ENCODE assay signal across 8 cellular contexts in the genomic region with DNA sequence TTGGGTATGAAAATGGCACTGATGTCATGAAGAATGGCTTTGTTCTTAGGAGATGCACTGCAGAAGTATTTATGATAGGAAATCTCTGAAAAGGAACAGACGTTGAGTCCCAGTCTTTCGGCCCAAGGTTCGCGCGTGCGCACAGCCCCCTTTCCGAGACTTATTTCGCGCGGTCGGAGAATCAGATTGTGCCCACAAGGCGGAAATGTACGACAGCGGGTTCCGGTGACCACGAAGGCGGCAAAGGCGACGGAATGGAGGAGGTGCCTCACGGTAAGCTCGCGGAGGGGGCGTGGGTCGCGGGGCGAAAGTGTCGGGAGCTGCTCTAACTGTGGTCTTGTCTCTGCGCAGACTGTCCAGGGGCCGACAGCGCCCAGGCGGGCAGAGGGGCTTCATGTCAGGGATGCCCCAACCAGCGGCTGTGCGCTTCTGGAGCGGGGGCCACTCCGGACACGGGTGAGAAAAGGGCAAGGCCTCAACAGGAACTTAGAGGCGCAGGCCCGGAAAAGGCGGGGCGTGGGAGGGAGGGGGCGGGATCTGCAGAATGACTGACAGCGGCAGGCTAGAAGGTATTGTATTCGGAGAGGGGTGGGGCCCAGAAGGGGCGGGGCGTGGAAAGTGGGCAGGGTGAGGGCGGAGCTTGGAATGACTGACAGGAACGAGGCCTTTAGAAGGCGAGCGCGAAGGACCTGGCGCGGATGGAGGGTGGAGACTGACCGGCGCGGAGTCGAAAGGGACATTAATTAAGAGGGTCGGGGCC. TPM values are rescaled to one million over a fixed set of nuclear protein-coding genes. Genes with fewer than 3 reads are reported as not detected.
DNase-seq lines count a peak whose midpoint lies in the region; ATAC-seq and TF ChIP-seq lines count a peak whose summit lies in the region.

A gene (plus strand): TSS at position 233 of the 760 bp plus-strand sequence. CDS start 22 bp downstream, at position 255.

- H2AK5ac ChIP-seq in trophoblast cell (ENCODE audit: low read length): no peak within 1 kb of the TSS

- no peak for TF ChIP-seq CTCF in GM12864 (IDR thresholded peaks at IDR 0.05; ENCODE audit: low read depth, low read length, missing control alignments)
- no peak for TF ChIP-seq CTCF in cardiac muscle cell (IDR thresholded peaks at IDR 0.05; ENCODE audit: low read depth, low read length)
- TF ChIP-seq CTCF in transverse colon (IDR thresholded peaks at IDR 0.05): peak in 2 of 5 experiments; percentile 40 to 48

- H3K27me3 ChIP-seq in adipocyte (replicated peaks; ENCODE audit: control insufficient read depth, insufficient read depth, low read length) (no peaks in the 10 kb centered on the region), cardiac muscle cell (no peaks in the 10 kb centered on the region), trophoblast cell (ENCODE audit: insufficient read depth, low read length) (no peaks in the 10 kb centered on the region), transverse colon (no peaks in the 10 kb centered on the region)

- TF ChIP-seq POLR2A in transverse colon (IDR thresholded peaks at IDR 0.05): peak; percentile 83

- H3K4me1 ChIP-seq in adipocyte (ENCODE audit: control insufficient read depth, insufficient read depth, low read length) (peaks cover 14% of the 10 kb centered on the region), cardiac muscle cell (ENCODE audit: low read depth) (peaks cover 18% of the 10 kb centered on the region), trophoblast cell (ENCODE audit: control insufficient read depth in 1 of 2, insufficient read depth in 2 of 2, low read length in 2 of 2) (peaks cover 2 to 6% of the 10 kb centered on the region in 2 experiments), transverse colon (peaks cover 5 to 24% (median 16%) of the 10 kb centered on the region in 4 donors)

- intact Hi-C loops in transverse colon (cut with DNase I; ENCODE audit: low total_unique reads): loop anchor here (10.0 kb wide), 1 partner anchor 171 kb away; no protein-coding TSS in a partner anchor

- peak; percentile 87 for ATAC-seq in HG02759 (IDR thresholded peaks at IDR 0.05; ENCODE audit: unreplicated experiment)

- no peaks in the 10 kb centered on the region for H3K9me3 ChIP-seq in adipocyte (ENCODE audit: control insufficient read depth, low read length)
- no peaks in the 10 kb centered on the region for H3K9me3 ChIP-seq in cardiac muscle cell (ENCODE audit: low read depth)
- H3K9me3 ChIP-seq in trophoblast cell (ENCODE audit: insufficient read depth, low read depth, low read length): peaks cover 2% of the 10 kb centered on the region
- H3K9me3 ChIP-seq in transverse colon: no peaks in the 10 kb centered on the region

- peak within 1 kb of the TSS; percentile 77 for H3K4me2 ChIP-seq in trophoblast cell (ENCODE audit: low read length)

- peak within 1 kb of the TSS; percentile 98 for H4K12ac ChIP-seq in trophoblast cell (ENCODE audit: low read depth, low read length)

- H3K4ac ChIP-seq in trophoblast cell (ENCODE audit: low read depth, low read length): peak within 1 kb of the TSS; percentile 97

- peak within 1 kb of the TSS; percentile 98 for H2BK5ac ChIP-seq in trophoblast cell (ENCODE audit: low read depth, low read length, poor library complexity)

- H4K91ac ChIP-seq in trophoblast cell (ENCODE audit: low read depth, low read length): peak within 1 kb of the TSS; percentile 98

- DNase-seq in GM12864 (ENCODE audit: low read depth): peak; percentile 93
- DNase-seq in NCI-H1417 treated with DMSO at 0.1 percent for 48 hours (lab: John Stamatoyannopoulos, UW): peak; percentile 88
- DNase-seq in SW480 (ENCODE audit: low spot score): peak; percentile 94
- DNase-seq in adipocyte (ENCODE audit: low read depth): peak; percentile 99
- DNase-seq in cardiac muscle cell (ENCODE audit: low read depth in 1 of 2, low spot score in 1 of 2): peak; percentile 98 to 99
- DNase-seq in trophoblast cell: peak; percentile 98 to 99
- peak; percentile 100 for DNase-seq in transverse colon

- peak within 1 kb of the TSS; percentile 96 for H2BK120ac ChIP-seq in trophoblast cell (ENCODE audit: insufficient read depth, low read length, poor library complexity)

- peaks cover 8% of the 10 kb centered on the region for H3K79me1 ChIP-seq in trophoblast cell (ENCODE audit: low read length)

- peaks cover 4% of the 10 kb centered on the region for H3K79me2 ChIP-seq in trophoblast cell (ENCODE audit: control insufficient read depth, insufficient read depth, low read length, poor library complexity)

- no peak within 1 kb of the TSS for H3K23ac ChIP-seq in trophoblast cell (ENCODE audit: low read length)

- no CpG with 5 or more reads among the region's 57 CpGs for WGBS in trophoblast cell (ENCODE audit: extremely low coverage, insufficient coverage, insufficient read length)
- WGBS in transverse colon (ENCODE audit: low coverage in 1 of 2), 2 donors: 0% methylated on average over 57 of the region's 57 CpGs; no CpG with 5 or more reads in 1 of the 2 donors

- peak within 1 kb of the TSS; percentile 100 for H4K8ac ChIP-seq in trophoblast cell (ENCODE audit: low read depth, low read length)

- peak within 1 kb of the TSS; percentile 5 for H2BK12ac ChIP-seq in trophoblast cell (ENCODE audit: low read length)

- in situ Hi-C loops in transverse colon (cut with MboI; ENCODE audit: low pct_ligation_motif_present in 1 of 4, low pct_unique_long_range_greater_than_20kb in 1 of 4, low sequenced_read_pairs in 3 of 4): loop anchor here in 3 of 4 donors (10.0 to 25.0 kb wide), 4 partner anchors 181 to 1606 kb away; no protein-coding TSS in a partner anchor

- H3K9ac ChIP-seq in adipocyte (ENCODE audit: low read length) (peak within 1 kb of the TSS; percentile 95), trophoblast cell (ENCODE audit: low read length) (peak within 1 kb of the TSS; percentile 98)

- H3K27ac ChIP-seq in cardiac muscle cell (peak within 1 kb of the TSS; percentile 98), trophoblast cell (ENCODE audit: low read depth, low read length) (peak within 1 kb of the TSS; percentile 94), transverse colon (peak within 1 kb of the TSS; percentile 88 to 98 (median 92))

- no peaks in the 10 kb centered on the region for H3K36me3 ChIP-seq in adipocyte (ENCODE audit: control insufficient read depth, insufficient read depth, low read length, severe bottlenecking)
- peaks cover 3% of the 10 kb centered on the region for H3K36me3 ChIP-seq in cardiac muscle cell
- no peaks in the 10 kb centered on the region for H3K36me3 ChIP-seq in trophoblast cell (ENCODE audit: control insufficient read depth in 1 of 2, insufficient read depth in 2 of 2, low read length in 2 of 2)
- peaks cover 0 to 9% (median 4%) of the 10 kb centered on the region in 4 donors for H3K36me3 ChIP-seq in transverse colon

- peak within 1 kb of the TSS; percentile 99 for H2AFZ ChIP-seq in trophoblast cell (ENCODE audit: insufficient read depth, low read length, poor library complexity)

- peak within 1 kb of the TSS; percentile 99 for H3K18ac ChIP-seq in trophoblast cell (ENCODE audit: low read length)

- peak within 1 kb of the TSS; percentile 98 for H3K14ac ChIP-seq in trophoblast cell (ENCODE audit: low read length)

- H3K4me3 ChIP-seq in GM12864 (ENCODE audit: low read depth, low read length): peak within 1 kb of the TSS; percentile 63
- H3K4me3 ChIP-seq in adipocyte (ENCODE audit: low read length): peak within 1 kb of the TSS; percentile 85
- peak within 1 kb of the TSS; percentile 53 for H3K4me3 ChIP-seq in cardiac muscle cell
- peak within 1 kb of the TSS; percentile 97 for H3K4me3 ChIP-seq in trophoblast cell (ENCODE audit: low read depth, low read length)
- peak within 1 kb of the TSS; percentile 13 to 61 (median 52) for H3K4me3 ChIP-seq in transverse colon

- no peak for TF ChIP-seq EP300 in transverse colon (IDR thresholded peaks at IDR 0.05; ENCODE audit: low read depth)

RNA-seq across cellular contexts. Expression of the gene that starts here (rescaled TPM):
- 44.6 and 60.4 TPM in 2 replicates for total RNA-seq in cardiac muscle cell
- 53.2 and 54.0 TPM in 2 replicates for polyA plus RNA-seq in cardiac muscle cell
- polyA plus RNA-seq in trophoblast cell (2013): 16.1 and 16.4 TPM in 2 replicates
- 10 to 100 TPM; 11.6 to 23.8 (median 22.5) TPM for total RNA-seq in transverse colon

Comparison
In these comparisons a context has a peak if more than half of its experiments do, and no peak if none do; other contexts are left out.
1. Peak in every context shown above with its lines: DNase-seq, ATAC-seq, H3K4me3 ChIP-seq and H3K27ac ChIP-seq.